ENCODE assay signal across 8 cellular contexts in the genomic region with DNA sequence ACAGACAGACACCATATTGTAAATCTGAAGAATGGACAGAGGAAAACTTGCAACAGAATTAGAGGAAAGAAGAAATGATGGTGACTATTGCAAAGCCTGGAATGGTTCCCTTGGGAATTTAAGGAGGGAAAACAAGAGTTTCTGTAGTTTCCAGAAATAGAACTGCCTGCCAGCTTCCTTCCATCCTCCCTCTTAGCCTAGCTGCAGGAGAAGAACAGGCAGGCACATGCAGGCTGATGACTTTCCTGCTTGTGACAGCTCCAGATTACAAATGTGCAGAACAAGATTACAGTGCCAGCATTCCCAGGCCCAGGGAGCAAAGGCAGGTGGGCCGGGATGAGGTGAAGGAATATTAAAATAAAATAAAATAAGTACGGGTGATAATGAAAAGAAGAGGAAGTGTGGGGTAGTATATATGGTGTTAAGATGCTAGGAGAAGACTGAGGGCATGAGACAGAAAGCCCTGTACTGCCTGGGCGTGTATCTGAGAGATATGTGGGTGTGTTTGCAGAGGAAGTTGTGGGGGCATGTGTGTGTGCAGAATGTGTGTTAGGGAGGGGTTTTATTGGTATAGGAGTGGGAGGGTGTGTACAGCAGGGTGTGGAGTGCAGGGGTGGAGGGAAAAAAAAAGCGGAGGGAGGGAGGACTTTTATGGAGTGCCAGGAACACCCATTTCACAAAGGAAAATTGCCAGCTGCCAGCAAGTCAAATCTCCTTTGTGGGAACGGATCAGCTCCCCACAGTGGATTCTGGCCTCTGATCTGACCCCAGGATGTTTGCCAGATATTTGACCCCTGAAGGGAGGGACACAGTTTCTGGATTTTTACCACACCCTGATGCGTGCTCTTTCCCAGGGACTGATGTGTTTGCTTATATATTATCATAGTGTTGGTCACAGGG. TPM values are rescaled to one million over a fixed set of nuclear protein-coding genes. Genes with fewer than 3 reads are reported as not detected.
A peak's percentile ranks its signal among the peaks of the same experiment; 100 is the strongest.
DNase-seq lines count a peak whose midpoint lies in the region; ATAC-seq and TF ChIP-seq lines count a peak whose summit lies in the region.

No MANE protein-coding gene starts in this region.

- peaks cover 25 to 26% of the 10 kb centered on the region in 2 donors for H3K4me1 ChIP-seq in mucosa of rectum (ENCODE audit: control insufficient read depth in 2 of 2, insufficient read depth in 2 of 2, low read length in 2 of 2)

- no peaks in the 10 kb centered on the region for H3K36me3 ChIP-seq in mucosa of rectum (ENCODE audit: control insufficient read depth in 2 of 2, insufficient read depth in 2 of 2, low read length in 2 of 2)

- H3K4me3 ChIP-seq in NB4 (ENCODE audit: low read depth, low read length) = no peak overlapping the region
- peak overlapping the region; percentile 17 to 26 for H3K4me3 ChIP-seq in mucosa of rectum (ENCODE audit: low read length in 2 of 2)

- no peaks in the 10 kb centered on the region for H3K27me3 Mint-ChIP-seq in central memory CD8-positive, alpha-beta T cell
- H3K27me3 Mint-ChIP-seq in HFFc6 (ENCODE audit: insufficient read depth) = peaks cover 2% of the 10 kb centered on the region; the same call in 1 of the 2 replicates

- no peak for TF ChIP-seq POLR2A in NB4 (IDR thresholded peaks at IDR 0.05; ENCODE audit: extremely low read depth, insufficient read length)

- H3K9me3 ChIP-seq in mucosa of rectum (ENCODE audit: control insufficient read depth in 2 of 2, low read length in 2 of 2) = no peaks in the 10 kb centered on the region

- peak overlapping the region; percentile 15 for H3K4me3 Mint-ChIP-seq in central memory CD8-positive, alpha-beta T cell
- H3K4me3 Mint-ChIP-seq in HFFc6 = no peak overlapping the region; the same call in 1 of the 2 replicates

- in situ Hi-C loops in G401 (cut with HindIII; ENCODE audit: low sequenced_read_pairs) = no loop called here

- H3K36me3 Mint-ChIP-seq in central memory CD8-positive, alpha-beta T cell (ENCODE audit: insufficient read depth) = no peaks in the 10 kb centered on the region
- H3K36me3 Mint-ChIP-seq in HFFc6 (ENCODE audit: low read depth) = no peaks in the 10 kb centered on the region

- peaks cover 43% of the 10 kb centered on the region for H3K4me1 Mint-ChIP-seq in central memory CD8-positive, alpha-beta T cell
- peaks cover 32% of the 10 kb centered on the region for H3K4me1 Mint-ChIP-seq in HFFc6 (ENCODE audit: low read depth)

- H3K9me3 Mint-ChIP-seq in central memory CD8-positive, alpha-beta T cell = no peaks in the 10 kb centered on the region
- H3K9me3 Mint-ChIP-seq in HFFc6 = no peaks in the 10 kb centered on the region

- H3K9ac ChIP-seq in mucosa of rectum (ENCODE audit: low read depth in 1 of 2, low read length in 2 of 2) = peak overlapping the region in 1 of 2 donors; percentile 53

- peak overlapping the region; percentile 79 to 84 for H3K27ac ChIP-seq in mucosa of rectum (ENCODE audit: low read depth in 2 of 2, low read length in 2 of 2)

- peak; percentile 85 for ATAC-seq in central memory CD8-positive, alpha-beta T cell (replicated peaks; ENCODE audit: extremely low read depth, poor library complexity, severe bottlenecking)
- ATAC-seq in HG03565 (IDR thresholded peaks at IDR 0.05; ENCODE audit: unreplicated experiment) = no peak

- peak overlapping the region; percentile 75 for H3K27ac Mint-ChIP-seq in central memory CD8-positive, alpha-beta T cell (ENCODE audit: low read depth)
- no peak overlapping the region for H3K27ac Mint-ChIP-seq in HFFc6

- no peak for TF ChIP-seq CTCF in NB4 (IDR thresholded peaks at IDR 0.05; ENCODE audit: low read depth, low read length)
- no peak for TF ChIP-seq CTCF in HFFc6 (IDR thresholded peaks at IDR 0.05)

- DNase-seq in G401 (ENCODE audit: low spot score) (peak; percentile 20), NB4 (ENCODE audit: low read depth) (peak; percentile 72), NCI-H2107 (lab: John Stamatoyannopoulos, UW) (no peak), HFFc6 (no peak), NAMALWA (ENCODE audit: low spot score) (no peak)
- DNase-seq in central memory CD8-positive, alpha-beta T cell (ENCODE audit: low spot score in 2 of 2) = no peak

- no peaks in the 10 kb centered on the region for H3K27me3 ChIP-seq in mucosa of rectum (ENCODE audit: control insufficient read depth in 2 of 2, insufficient read depth in 2 of 2, low read length in 2 of 2)

RNA-seq across cellular contexts. Expression of a gene that starts 43.9 kb away (rescaled TPM):
- total RNA-seq in G401 (2014; rRNA removed; shearing (Covaris generic)) = 4.9 and 5.1 TPM in 2 replicates
- 1 to 10 TPM; 1.5 to 7.4 (median 6.5) TPM for total RNA-seq in HFFc6 (2021; fragmentation: NEBNext Ultra II Directional; extraction: Animal tissue kit (Norgen Biotek cat#: 25700))

Comparison
In these comparisons a context has a peak if more than half of its experiments do, and no peak if none do; other contexts are left out.
1. DNase-seq: peak in G401 (single experiment) and NB4 (single experiment); none in central memory CD8-positive, alpha-beta T cell (0 of 2), NCI-H2107 (single experiment), HFFc6 (single experiment) and NAMALWA (single experiment).